ENCODE assay signal across 10 cellular contexts in genomic region chr5:115450741-115451140, GRCh38.
DNase-seq lines count a peak whose midpoint lies in the region; ATAC-seq, FAIRE-seq and TF ChIP-seq lines count a peak whose summit lies in the region.
"Had no signal": no experiment of that assay in that cellular context is flagged by ENCODE, and none has a peak within 500 bp of the region (broad histone marks: within the 10 kb centered on the region; RNA-seq: fewer than 3 reads in every experiment).

No MANE protein-coding gene starts in this region.

- H3K4me1 ChIP-seq in small intestine (ENCODE audit: control insufficient read depth in 2 of 2, insufficient read depth in 1 of 2, low read depth in 1 of 2, low read length in 1 of 2): peaks cover 5 to 17% of the 10 kb centered on the region in 2 donors

- H3K4me3 ChIP-seq in epithelial cell of esophagus (ENCODE audit: low read length) (no peak overlapping the region), small intestine (ENCODE audit: low read depth in 1 of 2, low read length in 2 of 2) (no peak overlapping the region)
- H3K4me3 ChIP-seq: heart right ventricle had no signal

- no peaks in the 10 kb centered on the region for H3K27me3 Mint-ChIP-seq in activated T-helper 1 cell treated with anti-CD3 and anti-CD28 coated beads, Interleukin-12 subunit alpha, Interleukin-12 subunit beta, Interleukin-2, Interleukin-4 antibody, amounts not matched to agents 30 ng/mL and 10 ng/mL and 1 ng/mL, durations not matched to agents 14 hours and 24 hours and 36 hours (ENCODE audit: insufficient read depth)

- DNase-seq in epithelial cell of esophagus (ENCODE audit: low read depth): peak; percentile 61
- peak; percentile 44 for DNase-seq in small intestine
- DNase-seq in NCI-H2107 treated with DMSO at 0.1 percent for 48 hours (lab: John Stamatoyannopoulos, UW; ENCODE audit: unreplicated experiment): no peak
- no peak for DNase-seq in activated T-helper 1 cell treated with anti-CD3 and anti-CD28 coated beads, Interleukin-12 subunit alpha, Interleukin-12 subunit beta, Interleukin-2, Interleukin-4 antibody, amounts not matched to agents 30 ng/mL and 10 ng/mL and 1 ng/mL, durations not matched to agents 14 hours and 24 hours and 36 hours (ENCODE audit: low spot score)
- DNase-seq: heart right ventricle, PC-3 had no signal

- H3K27ac Mint-ChIP-seq in activated T-helper 1 cell treated with anti-CD3 and anti-CD28 coated beads, Interleukin-12 subunit alpha, Interleukin-12 subunit beta, Interleukin-2, Interleukin-4 antibody, amounts not matched to agents 30 ng/mL and 10 ng/mL and 1 ng/mL, durations not matched to agents 14 hours and 24 hours and 36 hours: no peak overlapping the region

- H3K27ac ChIP-seq in small intestine (ENCODE audit: low read depth in 1 of 2, low read length in 1 of 2): peak overlapping the region; percentile 42 to 94

- intact Hi-C loops in activated T-helper 1 cell treated with anti-CD3 and anti-CD28 coated beads, Interleukin-12 subunit alpha, Interleukin-12 subunit beta, Interleukin-2, Interleukin-4 antibody, amounts not matched to agents 30 ng/mL and 10 ng/mL and 1 ng/mL, durations not matched to agents 14 hours and 24 hours and 36 hours (cut with micrococcal nuclease): loop anchor here (5.0 kb wide), 1 partner anchor 37 kb away; no protein-coding TSS in a partner anchor

- H3K36me3 ChIP-seq in small intestine (ENCODE audit: control insufficient read depth in 2 of 2, insufficient read depth in 2 of 2, low read length in 2 of 2): no peaks in the 10 kb centered on the region
- H3K36me3 ChIP-seq: heart right ventricle had no signal

- no peak for TF ChIP-seq CTCF in epithelial cell of esophagus (IDR thresholded peaks at IDR 0.05; ENCODE audit: insufficient read depth, low read depth, low read length, missing control alignments)

- WGBS in small intestine, 3 donors: 23 to 35% (median 28%) methylated on average over 1 of the region's 1 CpG

- H3K9me3 ChIP-seq in small intestine (ENCODE audit: control insufficient read depth, low read depth): no peaks in the 10 kb centered on the region

- peak; percentile 51 for ATAC-seq in GM18909 (IDR thresholded peaks at IDR 0.05; ENCODE audit: poor library complexity, unreplicated experiment)
- peak; percentile 57 for ATAC-seq in HG03159 (IDR thresholded peaks at IDR 0.05; ENCODE audit: unreplicated experiment)
- ATAC-seq in GM21381 (IDR thresholded peaks at IDR 0.05; ENCODE audit: unreplicated experiment): no peak
- no peak for ATAC-seq in GM21528 (IDR thresholded peaks at IDR 0.05; ENCODE audit: low FRiP score, unreplicated experiment)
- ATAC-seq: PC-3 had no signal

- FAIRE-seq in small intestine (lab: Jason Lieb, UNC): no peak

- H3K9me3 Mint-ChIP-seq in activated T-helper 1 cell treated with anti-CD3 and anti-CD28 coated beads, Interleukin-12 subunit alpha, Interleukin-12 subunit beta, Interleukin-2, Interleukin-4 antibody, amounts not matched to agents 30 ng/mL and 10 ng/mL and 1 ng/mL, durations not matched to agents 14 hours and 24 hours and 36 hours: peaks cover 4% of the 10 kb centered on the region

- no peak overlapping the region for H3K4me3 Mint-ChIP-seq in activated T-helper 1 cell treated with anti-CD3 and anti-CD28 coated beads, Interleukin-12 subunit alpha, Interleukin-12 subunit beta, Interleukin-2, Interleukin-4 antibody, amounts not matched to agents 30 ng/mL and 10 ng/mL and 1 ng/mL, durations not matched to agents 14 hours and 24 hours and 36 hours

- H3K36me3 Mint-ChIP-seq in activated T-helper 1 cell treated with anti-CD3 and anti-CD28 coated beads, Interleukin-12 subunit alpha, Interleukin-12 subunit beta, Interleukin-2, Interleukin-4 antibody, amounts not matched to agents 30 ng/mL and 10 ng/mL and 1 ng/mL, durations not matched to agents 14 hours and 24 hours and 36 hours (ENCODE audit: low read depth): no peaks in the 10 kb centered on the region

- peaks cover 12% of the 10 kb centered on the region for H3K4me1 Mint-ChIP-seq in activated T-helper 1 cell treated with anti-CD3 and anti-CD28 coated beads, Interleukin-12 subunit alpha, Interleukin-12 subunit beta, Interleukin-2, Interleukin-4 antibody, amounts not matched to agents 30 ng/mL and 10 ng/mL and 1 ng/mL, durations not matched to agents 14 hours and 24 hours and 36 hours (ENCODE audit: low read depth)

- no peaks in the 10 kb centered on the region for H3K27me3 ChIP-seq in small intestine (ENCODE audit: control insufficient read depth in 2 of 2, insufficient read depth in 2 of 2, low read length in 2 of 2)
- H3K27me3 ChIP-seq: heart right ventricle had no signal

Comparison
In these comparisons a context has a peak if more than half of its experiments do, and no peak if none do; other contexts are left out.
1. ATAC-seq: peak in GM18909 (single experiment) and HG03159 (single experiment); none in GM21381 (single experiment) and GM21528 (single experiment).
2. DNase-seq: peak in epithelial cell of esophagus (single experiment) and small intestine (single experiment); none in NCI-H2107 treated with DMSO at 0.1 percent for 48 hours (single experiment) and activated T-helper 1 cell treated with anti-CD3 and anti-CD28 coated beads, Interleukin-12 subunit alpha, Interleukin-12 subunit beta, Interleukin-2, Interleukin-4 antibody, amounts not matched to agents 30 ng/mL and 10 ng/mL and 1 ng/mL, durations not matched to agents 14 hours and 24 hours and 36 hours (single experiment).